In the genomic region with DNA sequence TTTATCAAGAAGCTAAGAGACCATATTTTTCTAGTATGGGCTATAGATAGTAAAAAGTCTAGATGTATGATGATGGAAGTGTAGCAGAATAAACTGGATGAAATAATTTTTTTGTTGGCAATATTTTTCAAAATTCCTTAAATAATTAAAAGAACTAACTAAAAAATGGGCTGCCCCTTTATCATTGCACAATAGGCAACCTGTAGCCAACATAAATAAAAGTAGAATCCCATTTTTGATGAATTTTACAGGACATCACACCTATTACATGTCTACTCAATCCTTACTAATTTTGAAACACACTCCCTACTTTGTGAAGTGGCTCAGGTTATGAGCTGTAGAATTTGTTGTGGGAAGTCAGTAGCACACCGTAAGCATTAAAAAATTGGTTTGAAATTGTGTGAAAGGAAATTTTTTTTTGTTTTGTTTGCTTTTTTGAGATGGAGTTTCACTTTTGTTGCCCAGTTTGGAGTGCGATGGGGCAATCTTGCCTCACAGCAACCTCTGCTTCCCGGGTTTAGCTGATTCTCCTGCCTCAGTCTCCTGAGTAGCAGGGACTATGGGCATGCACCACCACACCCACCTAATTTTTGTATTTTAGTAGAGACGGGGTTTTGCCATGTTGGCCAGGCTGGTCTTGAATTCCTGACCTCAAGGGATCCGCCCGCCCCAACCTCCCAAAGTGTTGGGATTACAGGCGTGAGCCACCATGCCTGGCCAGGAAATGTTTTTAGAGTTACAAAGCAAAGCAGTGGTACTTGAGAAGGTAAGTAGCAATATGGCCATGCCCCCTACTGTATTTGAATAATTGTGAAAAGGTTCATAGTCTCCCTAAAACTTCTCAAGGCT, we compare ENCODE assay signal across 1 cellular context.
A peak's percentile ranks its signal among the peaks of the same experiment; 100 is the strongest.
TF ChIP-seq lines count a peak whose summit lies in the region.

No MANE protein-coding gene starts in this region.

TF ChIP-seq in liver, 16 proteins besides CTCF, POLR2A, EP300 and RAD21:
- peak; percentile 39 for TF ChIP-seq YY1 (IDR thresholded peaks at IDR 0.05)
- TF ChIP-seq ZBTB33 (IDR thresholded peaks at IDR 0.05), result no peak
- TF ChIP-seq HNF4A (conservative IDR thresholded peaks at IDR 0.05), result peak; percentile 19 to 40
